In the genomic region with DNA sequence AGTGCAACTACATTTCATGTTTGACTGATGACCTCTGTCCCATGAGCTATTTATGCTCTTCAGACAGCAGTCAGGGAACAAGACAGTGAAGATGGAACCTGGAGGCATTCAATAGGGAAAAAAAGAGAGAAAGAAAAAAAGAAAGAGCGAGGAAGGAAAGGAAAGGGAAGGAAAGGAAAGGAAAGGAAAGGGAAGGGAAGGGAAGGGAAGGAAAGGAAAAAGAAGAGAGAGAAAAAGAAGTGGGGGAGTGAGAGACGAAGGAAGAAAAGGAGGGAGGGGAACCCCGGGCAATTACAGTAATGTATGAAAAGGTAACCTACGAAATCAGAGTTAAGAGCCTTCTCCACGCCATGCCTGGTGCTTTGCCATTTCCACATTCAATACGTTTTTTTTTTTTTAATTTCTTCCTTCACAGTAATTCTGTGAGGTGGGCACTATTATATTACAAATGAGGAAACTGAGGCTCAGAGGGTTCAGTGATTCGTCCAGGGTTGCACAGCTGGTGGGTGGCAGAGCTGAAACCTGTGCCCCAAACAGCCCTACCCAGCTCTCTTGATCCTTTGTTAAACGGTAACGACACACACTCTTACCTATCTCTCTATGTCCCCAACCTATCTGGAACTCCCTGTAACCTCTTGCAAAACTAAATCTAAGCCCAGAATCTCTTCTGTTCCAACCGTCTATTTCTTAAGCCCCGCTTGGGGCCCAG, we compare ENCODE assay signal across 1 cellular context.
A peak's percentile ranks its signal among the peaks of the same experiment; 100 is the strongest.
TF ChIP-seq lines count a peak whose summit lies in the region.

No MANE protein-coding gene starts in this region.

TF ChIP-seq in GM12878, 131 proteins besides CTCF, POLR2A, EP300 and RAD21:
- TF ChIP-seq HDGF (IDR thresholded peaks at IDR 0.05) (0 out of 2 replicates have a peak, but pooled peaks have one; percentile 38), CHD4 (IDR thresholded peaks at IDR 0.05) (no peak)
